ENCODE assay signal across 18 cellular contexts in the genomic region with DNA sequence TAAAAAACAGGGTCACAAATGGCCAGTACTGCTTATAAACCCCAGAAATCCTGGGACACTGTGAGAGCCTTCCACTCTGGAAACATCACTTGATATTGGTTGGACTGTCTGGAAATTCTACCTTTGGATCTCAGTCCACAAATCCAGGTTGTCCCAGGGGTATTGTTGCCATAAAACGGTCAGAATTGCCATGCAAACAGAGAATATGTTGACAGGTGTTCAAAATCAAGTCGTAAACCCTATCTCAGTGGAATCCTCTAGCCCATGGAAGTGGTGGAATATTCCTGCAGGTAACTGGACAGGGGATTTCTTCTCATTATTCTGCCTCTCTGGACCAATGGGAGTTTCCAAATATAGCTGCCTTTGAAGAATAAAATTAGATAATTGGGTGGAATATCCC.
"Had no signal": no experiment of that assay in that cellular context is flagged by ENCODE, and none has a peak within 500 bp of the region (broad histone marks: within the 10 kb centered on the region; RNA-seq: fewer than 3 reads in every experiment).

No MANE protein-coding gene starts in this region.

- H3K4me3 ChIP-seq: MG63, SJSA1, SK-N-MC had no signal

- DNase-seq: IMR-90, Karpas-422, KG1, MG63, NCI-H1092 treated with DMSO at 0.1 percent for 48 hours, NCI-H1436, NCI-H1694, NCI-H2081, NCI-H2171, NCI-H226, NCI-H446, NCI-H510A, NCI-H82, Right ventricle myocardium superior, RPMI8226, SIG-M5 had no signal

- H3K27me3 ChIP-seq: MG63, SJSA1 had no signal

- H3K36me3 ChIP-seq: MG63, SJSA1 had no signal

- H3K9me3 ChIP-seq: MG63, SJSA1 had no signal
